ENCODE assay signal across 21 cellular contexts in the genomic region with DNA sequence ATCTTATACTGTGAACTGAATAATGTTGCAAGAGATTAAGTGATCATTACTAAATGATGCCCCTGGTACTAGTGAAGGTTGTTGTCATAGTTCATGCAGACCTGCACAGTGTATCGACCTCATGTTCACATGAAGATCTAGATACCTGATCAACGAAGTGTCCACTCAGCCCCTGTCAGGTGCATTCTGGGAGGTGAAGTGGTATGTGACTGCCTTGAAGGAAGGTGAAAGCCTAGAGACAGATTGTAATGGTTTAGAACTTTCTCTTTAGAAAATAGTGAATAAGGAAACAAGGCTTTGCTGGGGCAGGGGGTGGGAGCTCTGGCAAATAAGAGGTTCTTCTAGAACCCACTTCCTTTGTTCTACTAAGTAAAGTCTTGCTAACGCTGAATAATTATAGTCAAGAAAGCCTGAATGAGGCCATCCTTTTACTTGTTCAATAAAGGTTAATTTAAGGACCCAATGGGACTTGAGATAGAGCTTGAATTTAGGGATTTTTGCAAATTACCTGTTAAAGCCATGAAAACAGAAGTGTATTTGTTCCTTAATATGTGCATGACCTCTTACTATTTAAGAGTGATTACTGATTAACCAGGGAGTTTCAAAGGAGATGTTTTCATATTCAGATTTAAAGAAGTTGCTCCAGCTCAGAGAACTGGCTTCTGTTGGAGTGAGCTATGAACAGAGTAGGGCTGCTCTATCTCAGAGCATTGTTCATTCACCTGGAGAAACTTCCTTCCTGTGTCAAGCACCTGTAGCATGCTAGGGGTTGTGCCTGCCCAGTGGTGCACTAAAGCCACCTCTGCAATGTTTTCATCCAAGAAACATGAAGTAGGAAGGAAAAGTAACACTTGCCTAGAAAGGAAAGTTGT. TPM values are rescaled to one million over a fixed set of nuclear protein-coding genes. Genes with fewer than 3 reads are reported as not detected.
A peak's percentile ranks its signal among the peaks of the same experiment; 100 is the strongest.
DNase-seq lines count a peak whose midpoint lies in the region; TF ChIP-seq lines count a peak whose summit lies in the region.
"Had no signal": no experiment of that assay in that cellular context is flagged by ENCODE, and none has a peak within 500 bp of the region (broad histone marks: within the 10 kb centered on the region; RNA-seq: fewer than 3 reads in every experiment).

No MANE protein-coding gene starts in this region.

- in situ Hi-C loops in ACHN (cut with HindIII; ENCODE audit: low pct_ligation_motif_present, low pct_unique_long_range_greater_than_20kb, low sequenced_read_pairs) (no loop called here), KBM-7 (cut with MboI; ENCODE audit: low pct_unique_long_range_greater_than_20kb, low sequenced_read_pairs) (no loop called here)

- no peaks in the 10 kb centered on the region for H3K36me3 ChIP-seq in Karpas-422 (ENCODE audit: insufficient read depth, low read length)
- no peaks in the 10 kb centered on the region for H3K36me3 ChIP-seq in neural progenitor cell
- H3K36me3 ChIP-seq: brain microvascular endothelial cell, esophagus muscularis mucosa had no signal

- H3K79me2 ChIP-seq in Karpas-422 (ENCODE audit: low read length) (no peaks in the 10 kb centered on the region), neural progenitor cell (ENCODE audit: low read depth) (peaks cover 16% of the 10 kb centered on the region)

- peaks cover 27% of the 10 kb centered on the region for H3F3A ChIP-seq in neural progenitor cell (ENCODE audit: low read depth)

- H3K9me2 ChIP-seq in Karpas-422 (replicated peaks; ENCODE audit: insufficient read depth, low read length): no peaks in the 10 kb centered on the region

- H3K9me3 ChIP-seq in Karpas-422 (ENCODE audit: low read length) (no peaks in the 10 kb centered on the region), neural progenitor cell (ENCODE audit: low read depth) (no peaks in the 10 kb centered on the region)
- H3K9me3 ChIP-seq: esophagus muscularis mucosa had no signal

- H3K4me1 ChIP-seq in Karpas-422 (ENCODE audit: low read length) (no peaks in the 10 kb centered on the region), neural progenitor cell (peaks cover 22% of the 10 kb centered on the region)

- H4K20me1 ChIP-seq in Karpas-422 (ENCODE audit: insufficient read depth, low read depth, low read length) (no peaks in the 10 kb centered on the region), neural progenitor cell (ENCODE audit: low read depth) (peaks cover 45% of the 10 kb centered on the region)

- H3K27ac Mint-ChIP-seq in Calu3 (ENCODE audit: unreplicated experiment) (peak overlapping the region; percentile 74), neural progenitor cell (peak overlapping the region; percentile 97)

- H3K27me3 Mint-ChIP-seq in Calu3 (ENCODE audit: unreplicated experiment): no peaks in the 10 kb centered on the region
- no peaks in the 10 kb centered on the region for H3K27me3 Mint-ChIP-seq in neural progenitor cell (ENCODE audit: insufficient read depth, low read depth)

- intact Hi-C loops in Calu3 (cut with micrococcal nuclease; ENCODE audit: unreplicated experiment): no loop called here

- CTCF ChIA-PET in Calu3 (lab: Charles Lee): interaction anchor here (0.7 to 1.8 kb wide), 6 partner anchors 12 to 327 kb away, joined by 3 to 7 read pairs (median 4); no protein-coding TSS in a partner anchor

- H3K9me3 Mint-ChIP-seq in Calu3 (ENCODE audit: low read depth, unreplicated experiment): peaks cover 6% of the 10 kb centered on the region
- H3K9me3 Mint-ChIP-seq in neural progenitor cell: peaks cover 25% of the 10 kb centered on the region

- H3K4me3 ChIP-seq in Karpas-422 (ENCODE audit: low read length) (no peak overlapping the region), epithelial cell of proximal tubule (ENCODE audit: low read depth, low read length) (no peak overlapping the region), neural progenitor cell (no peak overlapping the region)
- H3K4me3 ChIP-seq: esophagus muscularis mucosa, GM23248 had no signal

- H3K27me3 ChIP-seq in Karpas-422 (ENCODE audit: low read length) (no peaks in the 10 kb centered on the region), neural progenitor cell (no peaks in the 10 kb centered on the region)
- H3K27me3 ChIP-seq: brain microvascular endothelial cell, esophagus muscularis mucosa had no signal

- H2AFZ ChIP-seq in Karpas-422 (ENCODE audit: low read length): no peak overlapping the region
- no peak overlapping the region for H2AFZ ChIP-seq in neural progenitor cell (replicated peaks)
- H2AFZ ChIP-seq: GM23248 had no signal

- H3K9ac ChIP-seq in Karpas-422 (ENCODE audit: low read length) (no peak overlapping the region), neural progenitor cell (no peak overlapping the region)
- H3K9ac ChIP-seq: GM23248 had no signal

- no peak overlapping the region for H3K27ac ChIP-seq in Karpas-422 (ENCODE audit: low read length)
- no peak overlapping the region for H3K27ac ChIP-seq in neural progenitor cell
- H3K27ac ChIP-seq: brain microvascular endothelial cell, esophagus muscularis mucosa, GM23248 had no signal

- no TSS peak for BruUV-seq in Calu3 (replicated peaks; lab: Mats Ljungman, UMichigan)

- peak overlapping the region; percentile 17 for H3K4me3 Mint-ChIP-seq in Calu3 (ENCODE audit: low read depth, unreplicated experiment)
- H3K4me3 Mint-ChIP-seq in neural progenitor cell: peak overlapping the region; percentile 33

- DNase-seq in Calu3: no peak
- DNase-seq in Karpas-422: peak; percentile 37
- DNase-seq in epithelial cell of proximal tubule (ENCODE audit: low read depth): peak; percentile 32
- no peak for DNase-seq in neural progenitor cell (ENCODE audit: low spot score)
- no peak for DNase-seq in ACHN
- no peak for DNase-seq in stimulated activated CD4-positive, alpha-beta T cell treated with anti-CD3 and anti-CD28 coated beads, Interleukin-12 subunit alpha, Interleukin-12 subunit beta, amount 100 ng/mL, for 4 hours
- no peak for DNase-seq in SIG-M5 (lab: John Stamatoyannopoulos, UW)
- no peak for DNase-seq in KBM-7
- DNase-seq: activated CD4-positive, alpha-beta T cell treated with anti-CD3 and anti-CD28 coated beads, Interleukin-2, amount 50 U/mL, for 1 hour; activated naive CD4-positive, alpha-beta T cell treated with Interleukin-2 at 50 U/mL for 16 hours; activated T-cell treated with anti-CD3 and anti-CD28 coated beads for 4 hours; brain microvascular endothelial cell; GM23248; midbrain; NCI-H1436; NCI-H2171 treated with DMSO at 0.1 percent for 48 hours; right cardiac atrium had no signal

- H3K4me1 Mint-ChIP-seq in Calu3 (ENCODE audit: low read depth, unreplicated experiment) (peaks cover 50% of the 10 kb centered on the region), neural progenitor cell (peaks cover 58% of the 10 kb centered on the region)

- TF ChIP-seq CTCF in Calu3 (IDR thresholded peaks at IDR 0.05; ENCODE audit: unreplicated experiment) (no peak), epithelial cell of proximal tubule (conservative IDR thresholded peaks at IDR 0.05; ENCODE audit: low read depth, low read length) (no peak), neural progenitor cell (IDR thresholded peaks at IDR 0.05) (no peak)

- H3K4me2 ChIP-seq in Karpas-422 (ENCODE audit: low read depth, low read length, poor library complexity, severe bottlenecking) (no peak overlapping the region), neural progenitor cell (no peak overlapping the region)

- H3K36me3 Mint-ChIP-seq in Calu3 (ENCODE audit: insufficient read depth, unreplicated experiment) (peaks cover 6% of the 10 kb centered on the region), neural progenitor cell (peaks cover 41% of the 10 kb centered on the region)

RNA-seq across cellular contexts. Expression of gene C22orf31, which starts 45.3 kb away (rescaled TPM):
- total RNA-seq in Calu3 (2022): not detected in 2 replicates
- not detected in 2 replicates for total RNA-seq in Karpas-422 (2014; rRNA removed; shearing (Covaris generic); ENCODE audit: low replicate concordance)
- total RNA-seq in epithelial cell of proximal tubule: not detected in 2 replicates
- total RNA-seq in neural progenitor cell (ENCODE audit: low replicate concordance): not detected in 2 replicates
- total RNA-seq: dermis microvascular lymphatic vessel endothelial cell, esophagus muscularis mucosa, GM23248, RPMI7951, subcutaneous adipose tissue had no signal

RNA-seq across cellular contexts. Expression of gene KREMEN1, which starts 56.5 kb away (rescaled TPM):
- 2.1 and 2.8 TPM in 2 replicates for total RNA-seq in Calu3 (2022)
- total RNA-seq in Karpas-422 (2014; rRNA removed; shearing (Covaris generic); ENCODE audit: low replicate concordance): not detected in 2 replicates
- 4.8 and 10.8 TPM in 2 replicates for total RNA-seq in epithelial cell of proximal tubule
- 1.4 and 1.9 TPM in 2 replicates for total RNA-seq in neural progenitor cell (ENCODE audit: low replicate concordance)

Comparison
In these comparisons a context has a peak if more than half of its experiments do, and no peak if none do; other contexts are left out.
1. DNase-seq: peak in Karpas-422 (single experiment) and epithelial cell of proximal tubule (single experiment); none in Calu3 (single experiment), neural progenitor cell (single experiment), ACHN (single experiment), stimulated activated CD4-positive, alpha-beta T cell treated with anti-CD3 and anti-CD28 coated beads, Interleukin-12 subunit alpha, Interleukin-12 subunit beta, amount 100 ng/mL, for 4 hours (single experiment), SIG-M5 (single experiment) and KBM-7 (single experiment).